In genomic region chr14:72420749-72421452, GRCh38 we compare ENCODE assay signal across 8 cellular contexts.
DNase-seq lines count a peak whose midpoint lies in the region; ATAC-seq and TF ChIP-seq lines count a peak whose summit lies in the region.

No MANE protein-coding gene starts in this region.

- in situ Hi-C loops in Panc1 (cut with HindIII; ENCODE audit: low pct_unique_long_range_greater_than_20kb, low sequenced_read_pairs) = no loop called here
- in situ Hi-C loops in transverse colon (cut with MboI; ENCODE audit: low pct_ligation_motif_present in 1 of 4, low pct_unique_long_range_greater_than_20kb in 1 of 4, low sequenced_read_pairs in 3 of 4) = loop anchor here in 1 of 4 donors (25.0 kb wide), 1 partner anchor 384 kb away; no protein-coding TSS in a partner anchor

- no peak overlapping the region for H3K4me3 Mint-ChIP-seq in CD8-positive, alpha-beta memory T cell
- no peak overlapping the region for H3K4me3 Mint-ChIP-seq in activated T-helper 17 cell treated with anti-CD3 and anti-CD28 coated beads, Interleukin-2, amount 50 U/mL, for 72 hours

- TF ChIP-seq POLR2A in gastroesophageal sphincter (IDR thresholded peaks at IDR 0.05) = no peak
- no peak for TF ChIP-seq POLR2A in transverse colon (IDR thresholded peaks at IDR 0.05)

- POLR2A ChIA-PET in CD8-positive, alpha-beta memory T cell (lab: Charles Lee) = no interaction called here
- POLR2A ChIA-PET in Panc1 (lab: Charles Lee) = no interaction called here

- intact Hi-C loops in Panc1 (cut with micrococcal nuclease; ENCODE audit: unreplicated experiment) = no loop called here
- intact Hi-C loops in transverse colon (cut with DNase I; ENCODE audit: low total_unique reads) = no loop called here

- no peak overlapping the region for H3K4me3 ChIP-seq in CD8-positive, alpha-beta memory T cell (ENCODE audit: low read length)
- H3K4me3 ChIP-seq in Panc1 (ENCODE audit: low read depth in 2 of 2, low read length in 2 of 2) (no peak overlapping the region), gastroesophageal sphincter (no peak overlapping the region), osteoblast (ENCODE audit: insufficient read depth, low read length) (no peak overlapping the region), transverse colon (no peak overlapping the region)

- peaks cover 0 to 7% (median 5%) of the 10 kb centered on the region in 3 donors for H3K4me1 Mint-ChIP-seq in CD8-positive, alpha-beta memory T cell
- peaks cover 4% of the 10 kb centered on the region for H3K4me1 Mint-ChIP-seq in activated T-helper 17 cell treated with anti-CD3 and anti-CD28 coated beads, Interleukin-2, amount 50 U/mL, for 72 hours

- WGBS in gastroesophageal sphincter (ENCODE audit: low coverage in 1 of 2), 2 donors = 14 to 19% methylated on average over 15 to 16 of the region's 16 CpGs
- WGBS in transverse colon (ENCODE audit: low coverage in 1 of 2), 2 donors = 22 to 23% methylated on average over 15 to 16 of the region's 16 CpGs

- H3K36me3 ChIP-seq in CD8-positive, alpha-beta memory T cell (ENCODE audit: insufficient read depth, low read length) = no peaks in the 10 kb centered on the region
- H3K36me3 ChIP-seq in Panc1 (ENCODE audit: control insufficient read depth, insufficient read depth, low read length) (no peaks in the 10 kb centered on the region), gastroesophageal sphincter (no peaks in the 10 kb centered on the region), osteoblast (ENCODE audit: insufficient read depth, low read length) (no peaks in the 10 kb centered on the region), transverse colon (no peaks in the 10 kb centered on the region)

- peak; percentile 29 to 57 (median 46) for DNase-seq in CD8-positive, alpha-beta memory T cell
- DNase-seq in HT-29 (ENCODE audit: low spot score) (peak; percentile 58), Panc1 (ENCODE audit: low read depth, low spot score) (peak; percentile 27), osteoblast (ENCODE audit: insufficient read length, low spot score, missing footprints) (no peak), transverse colon (peak; percentile 74)

- H3K27me3 Mint-ChIP-seq in CD8-positive, alpha-beta memory T cell = peaks cover 20 to 29% of the 10 kb centered on the region in 2 donors
- peaks cover 4% of the 10 kb centered on the region for H3K27me3 Mint-ChIP-seq in activated T-helper 17 cell treated with anti-CD3 and anti-CD28 coated beads, Interleukin-2, amount 50 U/mL, for 72 hours

- CTCF ChIA-PET in CD8-positive, alpha-beta memory T cell (lab: Charles Lee) = interaction anchor here (0.9 to 2.2 kb wide), 2 partner anchors 17 to 18 kb away, joined by 4 to 7 read pairs; no protein-coding TSS in a partner anchor
- CTCF ChIA-PET in Panc1 (lab: Charles Lee) = interaction anchor here (0.5 kb wide), 1 partner anchor 970 kb away, joined by 4 read pairs; no protein-coding TSS in a partner anchor

- ATAC-seq in Panc1 (peak; percentile 62; the same call in 1 of the 2 replicates), gastroesophageal sphincter (peak; percentile 50), GM18873 (IDR thresholded peaks at IDR 0.05; ENCODE audit: low FRiP score, unreplicated experiment) (no peak)
- no peak for ATAC-seq in activated T-helper 17 cell treated with anti-CD3 and anti-CD28 coated beads, Interleukin-2, amount 50 U/mL, for 72 hours (replicated peaks)

- H2AFZ ChIP-seq in osteoblast (ENCODE audit: low read length) = no peak overlapping the region

- H3K36me3 Mint-ChIP-seq in CD8-positive, alpha-beta memory T cell = peaks cover 0 to 4% (median 0%) of the 10 kb centered on the region in 3 donors
- H3K36me3 Mint-ChIP-seq in activated T-helper 17 cell treated with anti-CD3 and anti-CD28 coated beads, Interleukin-2, amount 50 U/mL, for 72 hours (ENCODE audit: low read depth) = no peaks in the 10 kb centered on the region

- no TSS peak for BruUV-seq in Panc1 (replicated peaks; lab: Mats Ljungman, UMichigan)

- H3K27ac Mint-ChIP-seq in CD8-positive, alpha-beta memory T cell = peak overlapping the region in 1 of 8 donors; percentile 63
- peak overlapping the region; percentile 56 for H3K27ac Mint-ChIP-seq in activated T-helper 17 cell treated with anti-CD3 and anti-CD28 coated beads, Interleukin-2, amount 50 U/mL, for 72 hours

- H3K9me3 ChIP-seq in CD8-positive, alpha-beta memory T cell (ENCODE audit: low read length) = no peaks in the 10 kb centered on the region
- H3K9me3 ChIP-seq in Panc1 (ENCODE audit: control insufficient read depth, insufficient read depth, low read depth, low read length) (no peaks in the 10 kb centered on the region), gastroesophageal sphincter (no peaks in the 10 kb centered on the region), osteoblast (ENCODE audit: low read depth, low read length) (no peaks in the 10 kb centered on the region), transverse colon (no peaks in the 10 kb centered on the region)

- no peak overlapping the region for H3K27ac ChIP-seq in CD8-positive, alpha-beta memory T cell (ENCODE audit: low read depth, low read length)
- H3K27ac ChIP-seq in Panc1 (ENCODE audit: low read length) = no peak overlapping the region
- no peak overlapping the region for H3K27ac ChIP-seq in gastroesophageal sphincter
- no peak overlapping the region for H3K27ac ChIP-seq in osteoblast (ENCODE audit: low read depth, low read length)
- no peak overlapping the region for H3K27ac ChIP-seq in transverse colon

- no peaks in the 10 kb centered on the region for H3K79me2 ChIP-seq in osteoblast (ENCODE audit: insufficient read depth, low read length)

- peaks cover 0 to 5% (median 0%) of the 10 kb centered on the region in 5 donors for H3K9me3 Mint-ChIP-seq in CD8-positive, alpha-beta memory T cell
- peaks cover 4% of the 10 kb centered on the region for H3K9me3 Mint-ChIP-seq in activated T-helper 17 cell treated with anti-CD3 and anti-CD28 coated beads, Interleukin-2, amount 50 U/mL, for 72 hours

- TF ChIP-seq CTCF in Panc1 (IDR thresholded peaks at IDR 0.05) (peak; percentile 91), gastroesophageal sphincter (IDR thresholded peaks at IDR 0.05) (peak; percentile 72 to 92 (median 83)), osteoblast (IDR thresholded peaks at IDR 0.05; ENCODE audit: extremely low read depth, low read depth, low read length) (peak; percentile 99), transverse colon (IDR thresholded peaks at IDR 0.05) (peak; percentile 75 to 95 (median 87))

- H4K20me1 ChIP-seq in osteoblast (ENCODE audit: insufficient read depth, low read length) = no peaks in the 10 kb centered on the region

- H3K27me3 ChIP-seq in CD8-positive, alpha-beta memory T cell (ENCODE audit: insufficient read depth, low read length, poor library complexity, severe bottlenecking) = no peaks in the 10 kb centered on the region
- H3K27me3 ChIP-seq in Panc1 (ENCODE audit: control insufficient read depth, insufficient read depth, low read length) (peaks cover 3% of the 10 kb centered on the region; the same call in 1 of the 2 replicates), gastroesophageal sphincter (no peaks in the 10 kb centered on the region), osteoblast (ENCODE audit: insufficient read depth, low read length) (no peaks in the 10 kb centered on the region), transverse colon (no peaks in the 10 kb centered on the region)

- no peak for TF ChIP-seq EP300 in gastroesophageal sphincter (IDR thresholded peaks at IDR 0.05)
- no peak for TF ChIP-seq EP300 in transverse colon (IDR thresholded peaks at IDR 0.05; ENCODE audit: low read depth)

- H3K4me1 ChIP-seq in CD8-positive, alpha-beta memory T cell (ENCODE audit: insufficient read depth, low read length) = no peaks in the 10 kb centered on the region
- H3K4me1 ChIP-seq in Panc1 (ENCODE audit: control insufficient read depth, insufficient read depth, low read length) (no peaks in the 10 kb centered on the region), gastroesophageal sphincter (peaks cover 0 to 9% (median 0%) of the 10 kb centered on the region in 3 donors), osteoblast (ENCODE audit: insufficient read depth, low read length) (no peaks in the 10 kb centered on the region), transverse colon (no peaks in the 10 kb centered on the region)

- H3K4me2 ChIP-seq in osteoblast (ENCODE audit: insufficient read depth, low read length) = no peak overlapping the region

Comparison
In these comparisons a context has a peak if more than half of its experiments do, and no peak if none do; other contexts are left out.
1. ATAC-seq: peak in Panc1 (single experiment) and gastroesophageal sphincter (single experiment); none in activated T-helper 17 cell treated with anti-CD3 and anti-CD28 coated beads, Interleukin-2, amount 50 U/mL, for 72 hours (single experiment) and GM18873 (single experiment).
2. Peak in every context shown above with its lines, with median percentiles within 50 percentile points of each other: CTCF ChIP-seq.